ENCODE assay signal across 9 cellular contexts in genomic region chr12:503111-503761, GRCh38. TPM values are rescaled to one million over a fixed set of nuclear protein-coding genes. Genes with fewer than 3 reads are reported as not detected.
DNase-seq lines count a peak whose midpoint lies in the region; ATAC-seq and TF ChIP-seq lines count a peak whose summit lies in the region.
"Had no signal": no experiment of that assay in that cellular context is flagged by ENCODE, and none has a peak within 500 bp of the region (broad histone marks: within the 10 kb centered on the region; RNA-seq: fewer than 3 reads in every experiment).

No MANE protein-coding gene starts in this region.

- intact Hi-C loops in upper lobe of right lung (cut with DNase I), result no loop called here

- H3K4me3 ChIP-seq in lung, result no peak overlapping the region
- H3K4me3 ChIP-seq in upper lobe of right lung, result no peak overlapping the region

- peak; percentile 5 for DNase-seq in DMS153 treated with DMSO at 0.1 percent for 48 hours (lab: John Stamatoyannopoulos, UW; ENCODE audit: unreplicated experiment)
- no peak for DNase-seq in DMS153 (lab: John Stamatoyannopoulos, UW)
- DNase-seq in dermis blood vessel endothelial cell, result peak; percentile 44
- DNase-seq in lung (ENCODE audit: low spot score), result peak; percentile 66
- peak; percentile 80 for DNase-seq in upper lobe of right lung
- no peak for DNase-seq in activated T-cell treated with anti-CD3 and anti-CD28 coated beads, Interleukin-2, amount 50 U/mL, for 48 hours
- no peak for DNase-seq in DMS 273 treated with DMSO at 0.1 percent for 48 hours (lab: John Stamatoyannopoulos, UW)
- DNase-seq in OCI-M1 (lab: John Stamatoyannopoulos, UW), result no peak
- DNase-seq: activated naive CD4-positive, alpha-beta T cell treated with Interleukin-2 at 50 U/mL for 16 hours had no signal

- WGBS in lung, 2 donors, result 25 to 28% methylated on average over 7 of the region's 7 CpGs

- H3K27me3 ChIP-seq in lung (ENCODE audit: control insufficient read depth, insufficient read depth), result no peaks in the 10 kb centered on the region
- H3K27me3 ChIP-seq in upper lobe of right lung, result no peaks in the 10 kb centered on the region

- H3K4me1 ChIP-seq in lung (ENCODE audit: control insufficient read depth in 2 of 2, insufficient read depth in 2 of 2, low read length in 2 of 2) (peaks cover 3 to 5% of the 10 kb centered on the region in 2 donors), upper lobe of right lung (no peaks in the 10 kb centered on the region)

- peak overlapping the region; percentile 69 to 90 for H3K27ac ChIP-seq in lung (ENCODE audit: low read depth in 1 of 2, low read length in 1 of 2)
- peak overlapping the region; percentile 71 for H3K27ac ChIP-seq in upper lobe of right lung

- ATAC-seq in lung (ENCODE audit: insufficient read depth, low FRiP score) (peak; percentile 76), upper lobe of right lung (peak; percentile 97)

- TF ChIP-seq CTCF in lung (IDR thresholded peaks at IDR 0.05; ENCODE audit: control extremely low read depth, extremely low read depth), result no peak
- no peak for TF ChIP-seq CTCF in upper lobe of right lung (IDR thresholded peaks at IDR 0.05)

- H3K36me3 ChIP-seq in lung (ENCODE audit: control insufficient read depth in 2 of 2, insufficient read depth in 2 of 2, low read length in 2 of 2) (no peaks in the 10 kb centered on the region), upper lobe of right lung (no peaks in the 10 kb centered on the region)

- H3K9me3 ChIP-seq in lung (ENCODE audit: control insufficient read depth in 2 of 2, insufficient read depth in 1 of 2, low read length in 1 of 2), result no peaks in the 10 kb centered on the region
- H3K9me3 ChIP-seq in upper lobe of right lung, result no peaks in the 10 kb centered on the region

RNA-seq across cellular contexts. Expression of gene B4GALNT3, which starts 43.5 kb away (rescaled TPM):
- total RNA-seq in dermis blood vessel endothelial cell, result 0.05 TPM in 1 of 2 replicates, not detected in the other
- 10 to 100 TPM in 1 of 2 donors, 1 to 10 TPM in 1; 1.7 to 36.1 TPM for total RNA-seq in lung
- 10 to 100 TPM in 1 of 2 donors, 1 to 10 TPM in 1; 8.8 to 17.2 TPM for polyA plus RNA-seq in lung
- total RNA-seq in upper lobe of right lung, result 14.0 TPM

Comparison
In these comparisons a context has a peak if more than half of its experiments do, and no peak if none do; other contexts are left out.
1. DNase-seq: peak in DMS153 treated with DMSO at 0.1 percent for 48 hours (single experiment), dermis blood vessel endothelial cell (single experiment), lung (single experiment) and upper lobe of right lung (single experiment); none in DMS153 (single experiment), activated T-cell treated with anti-CD3 and anti-CD28 coated beads, Interleukin-2, amount 50 U/mL, for 48 hours (0 of 2), DMS 273 treated with DMSO at 0.1 percent for 48 hours (single experiment) and OCI-M1 (single experiment).